1 cellular context compared by ENCODE assay signal in genomic region chr1:24642481-24643361, GRCh38.
TF ChIP-seq lines count a peak whose summit lies in the region.

Gene SRRM1 (plus strand): TSS chr1:24643302. CDS start chr1:24643327, 25 bp downstream.

TF ChIP-seq in GM12878, 131 proteins besides CTCF, POLR2A, EP300 and RAD21 (continued from another document and continues in another):
- TF ChIP-seq REST (IDR thresholded peaks at IDR 0.05; ENCODE audit: low read depth, low read length) (no peak), ZNF207 (IDR thresholded peaks at IDR 0.05; ENCODE audit: borderline replicate concordance) (no peak), ZNF24 (IDR thresholded peaks at IDR 0.05) (no peak), LARP7 (IDR thresholded peaks at IDR 0.05) (peak; percentile 45), KLF5 (IDR thresholded peaks at IDR 0.05; ENCODE audit: partially characterized antibody) (no peak), ETV6 (conservative IDR thresholded peaks at IDR 0.05 in 1 of 2, IDR thresholded peaks at IDR 0.05 in 1 of 2; ENCODE audit: borderline replicate concordance in 1 of 2, low read depth in 1 of 2) (peak in 1 of 2 experiments; percentile 33; a peak in 1 of 4 replicates), SUZ12 (IDR thresholded peaks at IDR 0.05; ENCODE audit: unreplicated experiment) (no peak), MTA3 (IDR thresholded peaks at IDR 0.05; ENCODE audit: borderline replicate concordance, low read length) (no peak), RUNX3 (IDR thresholded peaks at IDR 0.05; ENCODE audit: low read length) (peak; percentile 61), MTA2 (IDR thresholded peaks at IDR 0.05; ENCODE audit: low read depth) (no peak), ESRRA (IDR thresholded peaks at IDR 0.05; ENCODE audit: low read length) (no peak), SP1 (IDR thresholded peaks at IDR 0.05; ENCODE audit: low read depth, low read length) (peak; percentile 88), ZNF217 (IDR thresholded peaks at IDR 0.05) (no peak), HDGF (IDR thresholded peaks at IDR 0.05) (peak; percentile 72; the same call in 1 of the 2 replicates), SIN3A (IDR thresholded peaks at IDR 0.05; ENCODE audit: low read depth, low read length) (peak; percentile 59), EGR1 (IDR thresholded peaks at IDR 0.05; ENCODE audit: borderline replicate concordance in 1 of 2, low read depth in 2 of 2, low read length in 2 of 2) (peak; percentile 81 to 99), CREB1 (IDR thresholded peaks at IDR 0.05; ENCODE audit: low read depth) (peak; percentile 97), KDM1A (IDR thresholded peaks at IDR 0.05; ENCODE audit: borderline replicate concordance) (no peak), USF2 (IDR thresholded peaks at IDR 0.05; ENCODE audit: borderline replicate concordance, low read depth, low read length) (peak; percentile 68), SREBF2 (IDR thresholded peaks at IDR 0.05; ENCODE audit: low read length) (no peak), EZH2 (IDR thresholded peaks at IDR 0.05; ENCODE audit: borderline replicate concordance, control insufficient read depth, low read depth, low read length) (no peak), YBX1 (IDR thresholded peaks at IDR 0.05) (no peak), SMARCA5 (IDR thresholded peaks at IDR 0.05) (peak; percentile 79), RBBP5 (conservative IDR thresholded peaks at IDR 0.05) (no peak), ZZZ3 (IDR thresholded peaks at IDR 0.05; ENCODE audit: control insufficient read depth, insufficient read length, low read depth) (no peak), RCOR1 (conservative IDR thresholded peaks at IDR 0.05; ENCODE audit: low read depth, low read length) (no peak), TCF12 (IDR thresholded peaks at IDR 0.05; ENCODE audit: low read depth, low read length) (0 out of 2 replicates have a peak, but pooled peaks have one; percentile 33), MXI1 (IDR thresholded peaks at IDR 0.05; ENCODE audit: low read depth, low read length) (peak; percentile 50; the same call in 1 of the 2 replicates), E4F1 (IDR thresholded peaks at IDR 0.05; ENCODE audit: borderline replicate concordance, partially characterized antibody) (no peak), EED (IDR thresholded peaks at IDR 0.05; ENCODE audit: low read depth) (0 out of 2 replicates have a peak, but pooled peaks have one; percentile 39), CREM (IDR thresholded peaks at IDR 0.05; ENCODE audit: low read depth) (peak; percentile 92), ZNF274 (IDR thresholded peaks at IDR 0.05; ENCODE audit: insufficient read depth, insufficient read length) (no peak), RFX5 (IDR thresholded peaks at IDR 0.05; ENCODE audit: low read depth, low read length) (no peak), IRF3 (IDR thresholded peaks at IDR 0.05) (peak; percentile 70), CBFB (IDR thresholded peaks at IDR 0.05; ENCODE audit: low read depth) (peak; percentile 66; the same call in 1 of the 2 replicates), ZBTB33 (IDR thresholded peaks at IDR 0.05) (no peak), ATF7 (IDR thresholded peaks at IDR 0.05; ENCODE audit: low read depth) (peak; percentile 74), FOXK2 (IDR thresholded peaks at IDR 0.05) (no peak), SIX5 (IDR thresholded peaks at IDR 0.05; ENCODE audit: low read depth, low read length, severe bottlenecking) (no peak), HDAC2 (IDR thresholded peaks at IDR 0.05) (no peak), ASH2L (IDR thresholded peaks at IDR 0.05; ENCODE audit: borderline replicate concordance, low read depth) (no peak), STAT3 (IDR thresholded peaks at IDR 0.05; ENCODE audit: low read depth, low read length) (no peak), JUND (IDR thresholded peaks at IDR 0.05; ENCODE audit: low read depth, low read length) (no peak), HCFC1 (IDR thresholded peaks at IDR 0.05; ENCODE audit: low read length) (peak; percentile 58), NFXL1 (IDR thresholded peaks at IDR 0.05; ENCODE audit: borderline replicate concordance) (no peak)
- TF ChIP-seq, protein P1, sequence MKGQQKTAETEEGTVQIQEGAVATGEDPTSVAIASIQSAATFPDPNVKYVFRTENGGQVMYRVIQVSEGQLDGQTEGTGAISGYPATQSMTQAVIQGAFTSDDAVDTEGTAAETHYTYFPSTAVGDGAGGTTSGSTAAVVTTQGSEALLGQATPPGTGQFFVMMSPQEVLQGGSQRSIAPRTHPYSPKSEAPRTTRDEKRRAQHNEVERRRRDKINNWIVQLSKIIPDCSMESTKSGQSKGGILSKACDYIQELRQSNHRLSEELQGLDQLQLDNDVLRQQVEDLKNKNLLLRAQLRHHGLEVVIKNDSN (IDR thresholded peaks at IDR 0.05; ENCODE audit: borderline replicate concordance, extremely low read length, insufficient read depth, low read depth, low read length), result peak; percentile 79
- TF ChIP-seq, protein P2, sequence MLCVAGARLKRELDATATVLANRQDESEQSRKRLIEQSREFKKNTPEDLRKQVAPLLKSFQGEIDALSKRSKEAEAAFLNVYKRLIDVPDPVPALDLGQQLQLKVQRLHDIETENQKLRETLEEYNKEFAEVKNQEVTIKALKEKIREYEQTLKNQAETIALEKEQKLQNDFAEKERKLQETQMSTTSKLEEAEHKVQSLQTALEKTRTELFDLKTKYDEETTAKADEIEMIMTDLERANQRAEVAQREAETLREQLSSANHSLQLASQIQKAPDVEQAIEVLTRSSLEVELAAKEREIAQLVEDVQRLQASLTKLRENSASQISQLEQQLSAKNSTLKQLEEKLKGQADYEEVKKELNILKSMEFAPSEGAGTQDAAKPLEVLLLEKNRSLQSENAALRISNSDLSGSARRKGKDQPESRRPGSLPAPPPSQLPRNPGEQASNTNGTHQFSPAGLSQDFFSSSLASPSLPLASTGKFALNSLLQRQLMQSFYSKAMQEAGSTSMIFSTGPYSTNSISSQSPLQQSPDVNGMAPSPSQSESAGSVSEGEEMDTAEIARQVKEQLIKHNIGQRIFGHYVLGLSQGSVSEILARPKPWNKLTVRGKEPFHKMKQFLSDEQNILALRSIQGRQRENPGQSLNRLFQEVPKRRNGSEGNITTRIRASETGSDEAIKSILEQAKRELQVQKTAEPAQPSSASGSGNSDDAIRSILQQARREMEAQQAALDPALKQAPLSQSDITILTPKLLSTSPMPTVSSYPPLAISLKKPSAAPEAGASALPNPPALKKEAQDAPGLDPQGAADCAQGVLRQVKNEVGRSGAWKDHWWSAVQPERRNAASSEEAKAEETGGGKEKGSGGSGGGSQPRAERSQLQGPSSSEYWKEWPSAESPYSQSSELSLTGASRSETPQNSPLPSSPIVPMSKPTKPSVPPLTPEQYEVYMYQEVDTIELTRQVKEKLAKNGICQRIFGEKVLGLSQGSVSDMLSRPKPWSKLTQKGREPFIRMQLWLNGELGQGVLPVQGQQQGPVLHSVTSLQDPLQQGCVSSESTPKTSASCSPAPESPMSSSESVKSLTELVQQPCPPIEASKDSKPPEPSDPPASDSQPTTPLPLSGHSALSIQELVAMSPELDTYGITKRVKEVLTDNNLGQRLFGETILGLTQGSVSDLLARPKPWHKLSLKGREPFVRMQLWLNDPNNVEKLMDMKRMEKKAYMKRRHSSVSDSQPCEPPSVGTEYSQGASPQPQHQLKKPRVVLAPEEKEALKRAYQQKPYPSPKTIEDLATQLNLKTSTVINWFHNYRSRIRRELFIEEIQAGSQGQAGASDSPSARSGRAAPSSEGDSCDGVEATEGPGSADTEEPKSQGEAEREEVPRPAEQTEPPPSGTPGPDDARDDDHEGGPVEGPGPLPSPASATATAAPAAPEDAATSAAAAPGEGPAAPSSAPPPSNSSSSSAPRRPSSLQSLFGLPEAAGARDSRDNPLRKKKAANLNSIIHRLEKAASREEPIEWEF (IDR thresholded peaks at IDR 0.05; ENCODE audit: insufficient replicate concordance, low read depth, low read length), result no peak
- TF ChIP-seq, protein P3, sequence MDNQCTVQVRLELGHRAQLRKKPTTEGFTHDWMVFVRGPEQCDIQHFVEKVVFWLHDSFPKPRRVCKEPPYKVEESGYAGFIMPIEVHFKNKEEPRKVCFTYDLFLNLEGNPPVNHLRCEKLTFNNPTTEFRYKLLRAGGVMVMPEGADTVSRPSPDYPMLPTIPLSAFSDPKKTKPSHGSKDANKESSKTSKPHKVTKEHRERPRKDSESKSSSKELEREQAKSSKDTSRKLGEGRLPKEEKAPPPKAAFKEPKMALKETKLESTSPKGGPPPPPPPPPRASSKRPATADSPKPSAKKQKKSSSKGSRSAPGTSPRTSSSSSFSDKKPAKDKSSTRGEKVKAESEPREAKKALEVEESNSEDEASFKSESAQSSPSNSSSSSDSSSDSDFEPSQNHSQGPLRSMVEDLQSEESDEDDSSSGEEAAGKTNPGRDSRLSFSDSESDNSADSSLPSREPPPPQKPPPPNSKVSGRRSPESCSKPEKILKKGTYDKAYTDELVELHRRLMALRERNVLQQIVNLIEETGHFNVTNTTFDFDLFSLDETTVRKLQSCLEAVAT (IDR thresholded peaks at IDR 0.05), result peak; percentile 59
